In the genomic region with DNA sequence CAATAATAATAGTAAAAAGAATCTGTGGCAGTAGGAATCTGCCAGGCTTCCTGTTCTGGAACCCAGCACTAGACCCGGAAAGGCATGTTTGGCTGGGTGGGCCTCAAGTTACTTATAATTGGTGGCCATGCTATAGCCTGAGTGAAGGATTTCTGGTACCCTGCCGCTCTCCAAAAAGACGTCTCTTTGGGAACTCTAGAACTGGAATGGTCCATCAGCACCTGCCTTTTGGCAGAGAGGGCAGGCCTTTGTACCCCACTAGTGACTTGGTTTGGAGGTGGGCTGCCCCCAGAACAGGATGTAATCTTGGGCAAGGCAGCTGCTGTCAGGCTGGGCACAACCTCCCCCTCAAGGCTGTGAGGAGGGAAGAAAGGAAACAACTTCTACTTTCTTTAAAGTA, we compare ENCODE assay signal across 1 cellular context.
TF ChIP-seq lines count a peak whose summit lies in the region.

No MANE protein-coding gene starts in this region.

TF ChIP-seq in HCT116, 20 proteins besides CTCF, POLR2A, EP300 and RAD21:
- TF ChIP-seq EGR1 (IDR thresholded peaks at IDR 0.05; ENCODE audit: low read depth) = no peak
- no peak for TF ChIP-seq TCF7L2 (IDR thresholded peaks at IDR 0.05; ENCODE audit: borderline replicate concordance, extremely low read depth, insufficient read depth, insufficient read length)
- no peak for TF ChIP-seq JUND (IDR thresholded peaks at IDR 0.05)
- no peak for TF ChIP-seq YY1 (IDR thresholded peaks at IDR 0.05; ENCODE audit: extremely low read depth, insufficient replicate concordance, low read depth, low read length)
- no peak for TF ChIP-seq SIN3A (IDR thresholded peaks at IDR 0.05; ENCODE audit: low read depth)
- TF ChIP-seq, protein P1, sequence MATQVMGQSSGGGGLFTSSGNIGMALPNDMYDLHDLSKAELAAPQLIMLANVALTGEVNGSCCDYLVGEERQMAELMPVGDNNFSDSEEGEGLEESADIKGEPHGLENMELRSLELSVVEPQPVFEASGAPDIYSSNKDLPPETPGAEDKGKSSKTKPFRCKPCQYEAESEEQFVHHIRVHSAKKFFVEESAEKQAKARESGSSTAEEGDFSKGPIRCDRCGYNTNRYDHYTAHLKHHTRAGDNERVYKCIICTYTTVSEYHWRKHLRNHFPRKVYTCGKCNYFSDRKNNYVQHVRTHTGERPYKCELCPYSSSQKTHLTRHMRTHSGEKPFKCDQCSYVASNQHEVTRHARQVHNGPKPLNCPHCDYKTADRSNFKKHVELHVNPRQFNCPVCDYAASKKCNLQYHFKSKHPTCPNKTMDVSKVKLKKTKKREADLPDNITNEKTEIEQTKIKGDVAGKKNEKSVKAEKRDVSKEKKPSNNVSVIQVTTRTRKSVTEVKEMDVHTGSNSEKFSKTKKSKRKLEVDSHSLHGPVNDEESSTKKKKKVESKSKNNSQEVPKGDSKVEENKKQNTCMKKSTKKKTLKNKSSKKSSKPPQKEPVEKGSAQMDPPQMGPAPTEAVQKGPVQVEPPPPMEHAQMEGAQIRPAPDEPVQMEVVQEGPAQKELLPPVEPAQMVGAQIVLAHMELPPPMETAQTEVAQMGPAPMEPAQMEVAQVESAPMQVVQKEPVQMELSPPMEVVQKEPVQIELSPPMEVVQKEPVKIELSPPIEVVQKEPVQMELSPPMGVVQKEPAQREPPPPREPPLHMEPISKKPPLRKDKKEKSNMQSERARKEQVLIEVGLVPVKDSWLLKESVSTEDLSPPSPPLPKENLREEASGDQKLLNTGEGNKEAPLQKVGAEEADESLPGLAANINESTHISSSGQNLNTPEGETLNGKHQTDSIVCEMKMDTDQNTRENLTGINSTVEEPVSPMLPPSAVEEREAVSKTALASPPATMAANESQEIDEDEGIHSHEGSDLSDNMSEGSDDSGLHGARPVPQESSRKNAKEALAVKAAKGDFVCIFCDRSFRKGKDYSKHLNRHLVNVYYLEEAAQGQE (IDR thresholded peaks at IDR 0.05; ENCODE audit: low read depth) = no peak
- no peak for TF ChIP-seq ZFX (IDR thresholded peaks at IDR 0.05)
- TF ChIP-seq EZH2phosphoT487 (IDR thresholded peaks at IDR 0.05; ENCODE audit: borderline replicate concordance) = no peak
- TF ChIP-seq FOSL1 (IDR thresholded peaks at IDR 0.05; ENCODE audit: low read depth) = no peak
- TF ChIP-seq ELF1 (IDR thresholded peaks at IDR 0.05; ENCODE audit: borderline replicate concordance, low read depth) = no peak
- TF ChIP-seq, protein P2, sequence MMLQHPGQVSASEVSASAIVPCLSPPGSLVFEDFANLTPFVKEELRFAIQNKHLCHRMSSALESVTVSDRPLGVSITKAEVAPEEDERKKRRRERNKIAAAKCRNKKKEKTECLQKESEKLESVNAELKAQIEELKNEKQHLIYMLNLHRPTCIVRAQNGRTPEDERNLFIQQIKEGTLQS (IDR thresholded peaks at IDR 0.05) = no peak
- TF ChIP-seq, protein P3, sequence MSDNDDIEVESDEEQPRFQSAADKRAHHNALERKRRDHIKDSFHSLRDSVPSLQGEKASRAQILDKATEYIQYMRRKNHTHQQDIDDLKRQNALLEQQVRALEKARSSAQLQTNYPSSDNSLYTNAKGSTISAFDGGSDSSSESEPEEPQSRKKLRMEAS (IDR thresholded peaks at IDR 0.05) = no peak
- TF ChIP-seq ZNF274 (IDR thresholded peaks at IDR 0.05; ENCODE audit: low read depth, low read length) = no peak
- no peak for TF ChIP-seq CBX3 (IDR thresholded peaks at IDR 0.05; ENCODE audit: low read depth)
- TF ChIP-seq, protein P4, sequence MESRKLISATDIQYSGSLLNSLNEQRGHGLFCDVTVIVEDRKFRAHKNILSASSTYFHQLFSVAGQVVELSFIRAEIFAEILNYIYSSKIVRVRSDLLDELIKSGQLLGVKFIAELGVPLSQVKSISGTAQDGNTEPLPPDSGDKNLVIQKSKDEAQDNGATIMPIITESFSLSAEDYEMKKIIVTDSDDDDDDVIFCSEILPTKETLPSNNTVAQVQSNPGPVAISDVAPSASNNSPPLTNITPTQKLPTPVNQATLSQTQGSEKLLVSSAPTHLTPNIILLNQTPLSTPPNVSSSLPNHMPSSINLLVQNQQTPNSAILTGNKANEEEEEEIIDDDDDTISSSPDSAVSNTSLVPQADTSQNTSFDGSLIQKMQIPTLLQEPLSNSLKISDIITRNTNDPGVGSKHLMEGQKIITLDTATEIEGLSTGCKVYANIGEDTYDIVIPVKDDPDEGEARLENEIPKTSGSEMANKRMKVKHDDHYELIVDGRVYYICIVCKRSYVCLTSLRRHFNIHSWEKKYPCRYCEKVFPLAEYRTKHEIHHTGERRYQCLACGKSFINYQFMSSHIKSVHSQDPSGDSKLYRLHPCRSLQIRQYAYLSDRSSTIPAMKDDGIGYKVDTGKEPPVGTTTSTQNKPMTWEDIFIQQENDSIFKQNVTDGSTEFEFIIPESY (IDR thresholded peaks at IDR 0.05; ENCODE audit: extremely low read depth, insufficient replicate concordance, low read length) = no peak
- TF ChIP-seq SRF (IDR thresholded peaks at IDR 0.05; ENCODE audit: low read depth) = no peak
- no peak for TF ChIP-seq CEBPB (IDR thresholded peaks at IDR 0.05; ENCODE audit: low read depth)
- TF ChIP-seq SP1 (IDR thresholded peaks at IDR 0.05; ENCODE audit: low read depth) = no peak
- no peak; the same call in 1 of the 2 replicates for TF ChIP-seq POLR2AphosphoS5 (IDR thresholded peaks at IDR 0.05; ENCODE audit: low read depth, low read length)
